ENCODE assay signal across 8 cellular contexts in genomic region chr14:24179961-24180726, GRCh38. TPM values are rescaled to one million over a fixed set of nuclear protein-coding genes. Genes with fewer than 3 reads are reported as not detected.
A peak's percentile ranks its signal among the peaks of the same experiment; 100 is the strongest.
DNase-seq lines count a peak whose midpoint lies in the region; ATAC-seq and TF ChIP-seq lines count a peak whose summit lies in the region.

No MANE protein-coding gene starts in this region.

- CTCF ChIA-PET in HEK293T (lab: Yijun Ruan, JAX): interaction anchor here (2.1 kb wide), 1 partner anchor 19 kb away, joined by 10 read pairs; the partner anchor contains the start of gene IRF9

- no peaks in the 10 kb centered on the region for H3K4me1 ChIP-seq in ACC112 (ENCODE audit: control insufficient read depth, insufficient read depth, low read length, unreplicated experiment)

- POLR2A ChIA-PET in HEK293T (lab: Yijun Ruan, JAX): interaction anchor here (1.2 to 3.2 kb wide), 9 partner anchors 9 to 86 kb away, joined by 3 to 15 read pairs (median 5); partner anchors contain the start of genes DCAF11, EMC9, IPO4 and IRF9

- no peak overlapping the region for H2AFZ ChIP-seq in ACC112 (ENCODE audit: low read length, unreplicated experiment)

- H3K36me3 ChIP-seq in ACC112 (ENCODE audit: insufficient read depth, low read length): peaks cover 14% of the 10 kb centered on the region; the same call in 1 of the 2 replicates

- peak overlapping the region; percentile 15; the same call in 1 of the 2 replicates for H3K27ac ChIP-seq in ACC112 (ENCODE audit: low read depth, low read length)
- peak overlapping the region; percentile 37 to 95 (median 86) for H3K27ac ChIP-seq in dorsolateral prefrontal cortex

- no peak for ATAC-seq in HG02588 (IDR thresholded peaks at IDR 0.05; ENCODE audit: unreplicated experiment)

- H3K4me3 ChIP-seq in ACC112 (ENCODE audit: low read depth, low read length) (no peak overlapping the region), dorsolateral prefrontal cortex (peak overlapping the region in 5 of 59 donors; percentile 4 to 22 (median 17))

- H3K79me2 ChIP-seq in ACC112 (ENCODE audit: control insufficient read depth, insufficient read depth, low read length, unreplicated experiment): no peaks in the 10 kb centered on the region

- intact Hi-C loops in dorsolateral prefrontal cortex (cut with DNase I): no loop called here

- TF ChIP-seq CTCF in dorsolateral prefrontal cortex (IDR thresholded peaks at IDR 0.05 in 54 of 56, conservative IDR thresholded peaks at IDR 0.05 in 2 of 56; ENCODE audit: low read depth in 1 of 56, partially characterized antibody in 56 of 56): no peak

- DNase-seq in LHCN-M2 (ENCODE audit: low read depth) (peak; percentile 69), dorsolateral prefrontal cortex (peak in 3 of 10 donors; percentile 30 to 44 (median 34)), midbrain (lab: John Stamatoyannopoulos, UW) (peak; percentile 40), HEK293T (ENCODE audit: extremely low spot score) (no peak), mesenteric fat pad (ENCODE audit: low spot score) (no peak)
- no peak for DNase-seq in activated CD4-positive, CD25-positive, alpha-beta regulatory T cell (lab: John Stamatoyannopoulos, UW)

- no peaks in the 10 kb centered on the region for H3K27me3 ChIP-seq in ACC112 (ENCODE audit: insufficient read depth, low read length)
- no peaks in the 10 kb centered on the region for H3K27me3 ChIP-seq in dorsolateral prefrontal cortex

TF ChIP-seq in HEK293T, 16 proteins besides CTCF, POLR2A, EP300 and RAD21:
- TF ChIP-seq ZNF384 (IDR thresholded peaks at IDR 0.05): no peak
TF ChIP-seq in HEK293T: peak in this region for 0.

RNA-seq across cellular contexts. Expression of gene REC8, which starts 8.3 kb away (rescaled TPM):
- total RNA-seq in LHCN-M2 (2014; rRNA removed) (1.6 and 5.5 TPM in 2 replicates), dorsolateral prefrontal cortex (10 to 100 TPM; 15.6 to 54.3 (median 25.4) TPM), mesenteric fat pad (31.5 TPM)
- 1.3 TPM for polyA plus RNA-seq in LHCN-M2 (2012)

RNA-seq across cellular contexts. Expression of gene IPO4, which starts 8.5 kb away (rescaled TPM):
- total RNA-seq in LHCN-M2 (2014; rRNA removed): 75.0 and 87.9 TPM in 2 replicates
- polyA plus RNA-seq in LHCN-M2 (2012): 37.3 TPM
- 10 to 100 TPM in 101 of 120 experiments, 1 to 10 TPM in 19; 6.1 to 23.8 (median 12.8) TPM for total RNA-seq in dorsolateral prefrontal cortex
- 46.3 TPM for total RNA-seq in mesenteric fat pad

RNA-seq across cellular contexts. Expression of gene TM9SF1, which starts 15.1 kb away (rescaled TPM):
- total RNA-seq in LHCN-M2 (2014; rRNA removed): 84.2 and 85.8 TPM in 2 replicates
- 53.7 TPM for polyA plus RNA-seq in LHCN-M2 (2012)
- total RNA-seq in dorsolateral prefrontal cortex: 10 to 100 TPM; 10.5 to 30.9 (median 22.4) TPM
- 51.0 TPM for total RNA-seq in mesenteric fat pad

RNA-seq across cellular contexts. Expression of gene IRF9, which starts 19.1 kb away (rescaled TPM):
- total RNA-seq in LHCN-M2 (2014; rRNA removed) (43.3 and 70.1 TPM in 2 replicates), dorsolateral prefrontal cortex (100 to 1,000 TPM in 27 of 120 experiments, 10 to 100 TPM in 93; 38.3 to 321 (median 79.1) TPM), mesenteric fat pad (102 TPM)
- polyA plus RNA-seq in LHCN-M2 (2012): 48.6 TPM

RNA-seq across cellular contexts. Expression of gene TSSK4, which starts 25.4 kb away (rescaled TPM):
- total RNA-seq in LHCN-M2 (2014; rRNA removed) (not detected in 2 replicates), dorsolateral prefrontal cortex (1 to 10 TPM in 37 of 120 experiments, under 1 TPM in 46, not detected in 37; 0.29 to 2.9 (median 0.90) TPM), mesenteric fat pad (not detected)
- polyA plus RNA-seq in LHCN-M2 (2012): 1.1 TPM

Comparison
In these comparisons a context has a peak if more than half of its experiments do, and no peak if none do; other contexts are left out.
1. DNase-seq: peak in LHCN-M2 (single experiment) and midbrain (single experiment); none in HEK293T (single experiment), activated CD4-positive, CD25-positive, alpha-beta regulatory T cell (0 of 4) and mesenteric fat pad (single experiment).